Comparison of ENCODE assay signal across 32 cellular contexts in genomic region chr16:75196826-75197225, GRCh38. TPM values are rescaled to one million over a fixed set of nuclear protein-coding genes. Genes with fewer than 3 reads are reported as not detected.
"Had no signal": no experiment of that assay in that cellular context is flagged by ENCODE, and none has a peak within 500 bp of the region (broad histone marks: within the 10 kb centered on the region; RNA-seq: fewer than 3 reads in every experiment).

No MANE protein-coding gene starts in this region.

- H3K27ac Mint-ChIP-seq: activated CD4-positive, alpha-beta T cell treated with anti-CD3 and anti-CD28 coated beads, Interleukin-2, amount 10 ng/mL, durations not matched to agents 7 days and 5 days; activated CD8-positive, alpha-beta T cell treated with anti-CD3 and anti-CD28 coated beads for 36 hours; activated naive CD4-positive, alpha-beta T cell treated with anti-CD3 and anti-CD28 coated beads, Interleukin-2, amount 50 U/mL, for 24 hours; activated naive CD8-positive, alpha-beta T cell treated with anti-CD3 and anti-CD28 coated beads, Interleukin-2, amount 50 U/mL, for 24 hours; dendritic cell treated with granulocyte-macrophage colony-stimulating factor and Interleukin-4, amounts not matched to agents 40 ng/mL and 50 ng/mL, for 4 days; nephron; progenitor cell of endocrine pancreas; T-helper 17 cell; WTC11 had no signal

- H3K4me3 ChIP-seq: esophagus squamous epithelium, heart right ventricle, left lung, lung, sigmoid colon, tibial nerve had no signal

- H3K9me3 ChIP-seq: esophagus squamous epithelium, heart right ventricle, left lung, sigmoid colon, tibial nerve had no signal

- H3K4me3 Mint-ChIP-seq: activated CD4-positive, alpha-beta T cell treated with anti-CD3 and anti-CD28 coated beads, Interleukin-2, amount 10 ng/mL, durations not matched to agents 7 days and 5 days; activated CD8-positive, alpha-beta T cell treated with anti-CD3 and anti-CD28 coated beads for 36 hours; activated naive CD4-positive, alpha-beta T cell treated with anti-CD3 and anti-CD28 coated beads, Interleukin-2, amount 50 U/mL, for 24 hours; activated naive CD8-positive, alpha-beta T cell treated with anti-CD3 and anti-CD28 coated beads, Interleukin-2, amount 50 U/mL, for 24 hours; dendritic cell treated with granulocyte-macrophage colony-stimulating factor and Interleukin-4, amounts not matched to agents 40 ng/mL and 50 ng/mL, for 4 days; nephron; T-helper 17 cell; WTC11 had no signal

- H3K4me1 ChIP-seq: left lung had no signal

- H3K36me3 ChIP-seq: esophagus squamous epithelium, heart right ventricle, left lung, sigmoid colon, tibial nerve had no signal

- DNase-seq: activated CD4-positive, alpha-beta T cell treated with anti-CD3 and anti-CD28 coated beads for 1 hour; activated CD4-positive, alpha-beta T cell treated with anti-CD3 and anti-CD28 coated beads, Interleukin-2, amount 10 ng/mL, durations not matched to agents 7 days and 5 days; activated CD8-positive, alpha-beta T cell treated with anti-CD3 and anti-CD28 coated beads for 36 hours; activated gamma-delta T cell; activated naive CD8-positive, alpha-beta T cell treated with anti-CD3 and anti-CD28 coated beads, Interleukin-2, amount 50 U/mL, for 24 hours; activated T-cell treated with anti-CD3 and anti-CD28 coated beads for 4 hours; amygdala; central memory CD4-positive, alpha-beta T cell; esophagus squamous epithelium; foreskin melanocyte; heart right ventricle; sigmoid colon; small intestine; stimulated activated CD4-positive, alpha-beta T cell treated with anti-CD3 and anti-CD28 coated beads, Interleukin-1b, Interleukin-23, amount 100 ng/mL, for 48 hours; stimulated activated CD4-positive, alpha-beta T cell treated with anti-CD3 and anti-CD28 coated beads, Interleukin-4, amount 100 ng/mL, for 4 hours; stimulated activated naive CD4-positive, alpha-beta T cell; T-helper 17 cell; T1000 had no signal

- H3K36me3 Mint-ChIP-seq: activated naive CD4-positive, alpha-beta T cell treated with anti-CD3 and anti-CD28 coated beads, Interleukin-2, amount 50 U/mL, for 24 hours; WTC11 had no signal

- H3K4me1 Mint-ChIP-seq: nephron had no signal

- ATAC-seq: activated CD8-positive, alpha-beta T cell treated with anti-CD3 and anti-CD28 coated beads for 36 hours; activated naive CD8-positive, alpha-beta T cell treated with anti-CD3 and anti-CD28 coated beads, Interleukin-2, amount 50 U/mL, for 24 hours; heart right ventricle; left lung; T-helper 17 cell; WTC11 had no signal

- H3K27ac ChIP-seq: epithelial cell of prostate, esophagus squamous epithelium, heart right ventricle, left lung, sigmoid colon, tibial nerve had no signal

- H3K9me3 Mint-ChIP-seq: activated CD4-positive, alpha-beta T cell treated with anti-CD3 and anti-CD28 coated beads, Interleukin-2, amount 10 ng/mL, durations not matched to agents 7 days and 5 days; activated CD8-positive, alpha-beta T cell treated with anti-CD3 and anti-CD28 coated beads for 36 hours; activated naive CD4-positive, alpha-beta T cell treated with anti-CD3 and anti-CD28 coated beads, Interleukin-2, amount 50 U/mL, for 24 hours; activated naive CD8-positive, alpha-beta T cell treated with anti-CD3 and anti-CD28 coated beads, Interleukin-2, amount 50 U/mL, for 24 hours; dendritic cell treated with granulocyte-macrophage colony-stimulating factor and Interleukin-4, amounts not matched to agents 40 ng/mL and 50 ng/mL, for 4 days; nephron; WTC11 had no signal

RNA-seq across cellular contexts. Expression of gene CTRB2, which starts 10.1 kb away (rescaled TPM):
- total RNA-seq: activated CD4-positive, alpha-beta T cell treated with anti-CD3 and anti-CD28 coated beads, Interleukin-2, amount 10 ng/mL, durations not matched to agents 7 days and 5 days; activated CD8-positive, alpha-beta T cell treated with anti-CD3 and anti-CD28 coated beads for 36 hours; esophagus squamous epithelium; glomerular endothelial cell; kidney epithelial cell; left lung; osteocyte; renal cortical epithelial cell; sigmoid colon; T-helper 17 cell; temporal lobe had no signal

RNA-seq across cellular contexts. Expression of gene CTRB1, which starts 22.0 kb away (rescaled TPM):
- total RNA-seq: activated CD4-positive, alpha-beta T cell treated with anti-CD3 and anti-CD28 coated beads, Interleukin-2, amount 10 ng/mL, durations not matched to agents 7 days and 5 days; activated CD8-positive, alpha-beta T cell treated with anti-CD3 and anti-CD28 coated beads for 36 hours; esophagus squamous epithelium; glomerular endothelial cell; kidney epithelial cell; left lung; osteocyte; progenitor cell of endocrine pancreas; renal cortical epithelial cell; sigmoid colon; T-helper 17 cell; temporal lobe had no signal
